12 cellular contexts compared by ENCODE assay signal in genomic region chr4:128573781-128574508, GRCh38.
DNase-seq lines count a peak whose midpoint lies in the region; ATAC-seq, FAIRE-seq and TF ChIP-seq lines count a peak whose summit lies in the region.
"Had no signal": no experiment of that assay in that cellular context is flagged by ENCODE, and none has a peak within 500 bp of the region (broad histone marks: within the 10 kb centered on the region; RNA-seq: fewer than 3 reads in every experiment).

No MANE protein-coding gene starts in this region.

- H3K36me3 ChIP-seq in liver (ENCODE audit: control insufficient read depth in 4 of 4, insufficient read depth in 3 of 4, low read depth in 1 of 4, low read length in 3 of 4) (no peaks in the 10 kb centered on the region), gastroesophageal sphincter (no peaks in the 10 kb centered on the region), neural progenitor cell (no peaks in the 10 kb centered on the region)
- H3K36me3 ChIP-seq: BLaER1 had no signal

- peak; percentile 92 for FAIRE-seq in A549 (lab: Jason Lieb, UNC)

- no peak overlapping the region for H3K4me3 ChIP-seq in A549
- no peak overlapping the region for H3K4me3 ChIP-seq in liver (ENCODE audit: low read depth in 1 of 3, low read length in 3 of 3)
- H3K4me3 ChIP-seq in gastroesophageal sphincter, result no peak overlapping the region
- no peak overlapping the region for H3K4me3 ChIP-seq in neural progenitor cell
- H3K4me3 ChIP-seq: BLaER1, SK-N-MC had no signal

- H3K27me3 Mint-ChIP-seq in neural progenitor cell (ENCODE audit: insufficient read depth, low read depth), result no peaks in the 10 kb centered on the region
- H3K27me3 Mint-ChIP-seq: central memory CD8-positive, alpha-beta T cell had no signal

- TF ChIP-seq POLR2A in A549 (IDR thresholded peaks at IDR 0.05; ENCODE audit: low read length), result no peak
- no peak for TF ChIP-seq POLR2A in gastroesophageal sphincter (IDR thresholded peaks at IDR 0.05)

- H3K9me3 ChIP-seq in A549, result 0 out of 3 replicates have a peak, but pooled peaks cover 2% of the 10 kb centered on the region
- no peaks in the 10 kb centered on the region for H3K9me3 ChIP-seq in liver (ENCODE audit: control insufficient read depth in 4 of 4, low read length in 3 of 4)
- no peaks in the 10 kb centered on the region for H3K9me3 ChIP-seq in gastroesophageal sphincter
- H3K9me3 ChIP-seq in neural progenitor cell (ENCODE audit: low read depth), result no peaks in the 10 kb centered on the region
- H3K9me3 ChIP-seq: BLaER1 had no signal

- no peak overlapping the region for H3K27ac Mint-ChIP-seq in neural progenitor cell

- H3K79me2 ChIP-seq in neural progenitor cell (ENCODE audit: low read depth), result no peaks in the 10 kb centered on the region

- TF ChIP-seq RAD21 in A549 (conservative IDR thresholded peaks at IDR 0.05 in 1 of 2, IDR thresholded peaks at IDR 0.05 in 1 of 2) (peak; percentile 23 to 62; a peak in 4 of 5 replicates), liver (IDR thresholded peaks at IDR 0.05) (peak; percentile 34 to 40)

- DNase-seq in A549 (ENCODE audit: low read depth in 1 of 2, low spot score in 1 of 2) (peak; percentile 83 to 96), HT1080 (ENCODE audit: low read depth) (peak; percentile 60), dermis blood vessel endothelial cell (peak; percentile 14), NCI-H146 treated with DMSO at 0.1 percent for 48 hours (lab: John Stamatoyannopoulos, UW; ENCODE audit: unreplicated experiment) (no peak), neural progenitor cell (ENCODE audit: low spot score) (no peak)
- DNase-seq: NCI-H2081 treated with DMSO at 0.1 percent for 48 hours had no signal

- no peak overlapping the region for H3K4me3 Mint-ChIP-seq in neural progenitor cell
- H3K4me3 Mint-ChIP-seq: central memory CD8-positive, alpha-beta T cell had no signal

- POLR2A ChIA-PET in A549 (lab: Yijun Ruan, JAX), result interaction anchor here (0.8 to 2.4 kb wide), 6 partner anchors 21 to 286 kb away, joined by 3 to 20 read pairs (median 4); partner anchors contain the start of genes JADE1 and PGRMC2

- TF ChIP-seq EP300 in A549 (IDR thresholded peaks at IDR 0.05), result peak; percentile 97; a peak in 4 of 5 replicates
- TF ChIP-seq EP300 in gastroesophageal sphincter (IDR thresholded peaks at IDR 0.05), result no peak

- CTCF ChIA-PET in A549 (lab: Yijun Ruan, JAX), result interaction anchor here (0.6 to 3.6 kb wide), 27 partner anchors 10 to 383 kb away, joined by 3 to 30 read pairs (median 5); partner anchors contain the start of gene JADE1

- no peak overlapping the region for H3K9ac ChIP-seq in liver (ENCODE audit: low read depth in 1 of 2, low read length in 2 of 2)
- H3K9ac ChIP-seq in neural progenitor cell, result no peak overlapping the region
- H3K9ac ChIP-seq: BLaER1 had no signal

- no peaks in the 10 kb centered on the region for H3K36me3 Mint-ChIP-seq in neural progenitor cell

- no peaks in the 10 kb centered on the region for H4K20me1 ChIP-seq in neural progenitor cell (ENCODE audit: low read depth)
- H4K20me1 ChIP-seq: BLaER1 had no signal

- H3K27me3 ChIP-seq in liver (ENCODE audit: control insufficient read depth in 4 of 4, insufficient read depth in 4 of 4, low read length in 3 of 4) (no peaks in the 10 kb centered on the region), gastroesophageal sphincter (no peaks in the 10 kb centered on the region), neural progenitor cell (no peaks in the 10 kb centered on the region)
- H3K27me3 ChIP-seq: BLaER1 had no signal

- H3K4me1 ChIP-seq in A549, result peaks cover 68% of the 10 kb centered on the region
- peaks cover 0 to 21% (median 3%) of the 10 kb centered on the region in 4 donors for H3K4me1 ChIP-seq in liver (ENCODE audit: control insufficient read depth in 4 of 4, insufficient read depth in 4 of 4, low read length in 3 of 4)
- peaks cover 7 to 44% (median 11%) of the 10 kb centered on the region in 3 donors for H3K4me1 ChIP-seq in gastroesophageal sphincter
- peaks cover 18% of the 10 kb centered on the region for H3K4me1 ChIP-seq in neural progenitor cell
- H3K4me1 ChIP-seq: BLaER1 had no signal

- no peak for TF ChIP-seq CTCF in A549 (IDR thresholded peaks at IDR 0.05)
- no peak for TF ChIP-seq CTCF in liver (IDR thresholded peaks at IDR 0.05; ENCODE audit: low read depth, low read length, missing input control)
- TF ChIP-seq CTCF in gastroesophageal sphincter (IDR thresholded peaks at IDR 0.05), result no peak
- no peak for TF ChIP-seq CTCF in neural progenitor cell (IDR thresholded peaks at IDR 0.05)

- peak overlapping the region; percentile 66 for H3K4me2 ChIP-seq in A549
- no peak overlapping the region for H3K4me2 ChIP-seq in neural progenitor cell
- H3K4me2 ChIP-seq: BLaER1 had no signal

- H2AFZ ChIP-seq in neural progenitor cell (replicated peaks), result no peak overlapping the region

- peaks cover 4% of the 10 kb centered on the region for H3F3A ChIP-seq in neural progenitor cell (ENCODE audit: low read depth)

- 1% methylated on average over 4 of the region's 4 CpGs for WGBS in A549 (ENCODE audit: missing lambda C conversion rate)
- WGBS in liver, result 34% methylated on average over 4 of the region's 4 CpGs
- 94% methylated on average over 4 of the region's 4 CpGs for WGBS in gastroesophageal sphincter (ENCODE audit: low coverage in 1 of 2), 2 donors

- no peaks in the 10 kb centered on the region for H3K9me3 Mint-ChIP-seq in neural progenitor cell
- H3K9me3 Mint-ChIP-seq: central memory CD8-positive, alpha-beta T cell had no signal

- peaks cover 15% of the 10 kb centered on the region for H3K4me1 Mint-ChIP-seq in neural progenitor cell
- H3K4me1 Mint-ChIP-seq: central memory CD8-positive, alpha-beta T cell had no signal

- H3K27ac ChIP-seq in A549 (peak overlapping the region; percentile 97 to 98), liver (ENCODE audit: low read depth in 1 of 2, low read length in 2 of 2) (peak overlapping the region in 1 of 2 donors; percentile 42), gastroesophageal sphincter (peak overlapping the region in 1 of 4 donors; percentile 40), neural progenitor cell (no peak overlapping the region)
- H3K27ac ChIP-seq: BLaER1, SK-N-MC had no signal

- ATAC-seq in A549, result peak; percentile 95
- no peak for ATAC-seq in gastroesophageal sphincter
- no peak for ATAC-seq in HG03139 (IDR thresholded peaks at IDR 0.05; ENCODE audit: unreplicated experiment)

TF ChIP-seq in A549, 52 proteins besides CTCF, POLR2A, EP300 and RAD21 (continues in another document):
- no peak for TF ChIP-seq ZNF302 (CRISPR knock-in tag; IDR thresholded peaks at IDR 0.05)
- TF ChIP-seq MYC (IDR thresholded peaks at IDR 0.05; ENCODE audit: borderline replicate concordance, low read length), result no peak
- TF ChIP-seq RCOR1 (IDR thresholded peaks at IDR 0.05; ENCODE audit: low read depth, low read length), result no peak
- TF ChIP-seq EHF (CRISPR knock-in tag; IDR thresholded peaks at IDR 0.05), result no peak
- no peak for TF ChIP-seq TFCP2L1 (CRISPR knock-in tag; IDR thresholded peaks at IDR 0.05)
- peak; percentile 30 for TF ChIP-seq MAFK (IDR thresholded peaks at IDR 0.05; ENCODE audit: partially characterized antibody)
- TF ChIP-seq RARB (CRISPR knock-in tag; IDR thresholded peaks at IDR 0.05), result no peak
- peak; percentile 90 to 95; a peak in 4 of 5 replicates for TF ChIP-seq JUN (IDR thresholded peaks at IDR 0.05)
- no peak for TF ChIP-seq KDM1A (IDR thresholded peaks at IDR 0.05; ENCODE audit: low read depth)
- TF ChIP-seq CBX8 (IDR thresholded peaks at IDR 0.05), result no peak
- no peak for TF ChIP-seq CHD2 (IDR thresholded peaks at IDR 0.05; ENCODE audit: low read length, partially characterized antibody)
- TF ChIP-seq FOSL2 (IDR thresholded peaks at IDR 0.05), result peak; percentile 79
- TF ChIP-seq FOSL2 (CRISPR knock-in tag; IDR thresholded peaks at IDR 0.05), result peak; percentile 94
- TF ChIP-seq HOXB13 (CRISPR knock-in tag; IDR thresholded peaks at IDR 0.05; ENCODE audit: low read depth), result no peak
- TF ChIP-seq CBX2 (IDR thresholded peaks at IDR 0.05; ENCODE audit: borderline replicate concordance, low read depth), result no peak

TF ChIP-seq in liver, 16 proteins besides CTCF, POLR2A, EP300 and RAD21 (continues in another document):
- TF ChIP-seq HNF4G (IDR thresholded peaks at IDR 0.05) (peak; percentile 54), GABPA (IDR thresholded peaks at IDR 0.05 in 1 of 2, conservative IDR thresholded peaks at IDR 0.05 in 1 of 2) (no peak), ZBTB33 (IDR thresholded peaks at IDR 0.05) (no peak), SP1 (IDR thresholded peaks at IDR 0.05) (peak; percentile 80), FOXA1 (IDR thresholded peaks at IDR 0.05) (peak; percentile 32), TAF1 (conservative IDR thresholded peaks at IDR 0.05) (no peak), NR2F2 (IDR thresholded peaks at IDR 0.05) (no peak), HNF4A (conservative IDR thresholded peaks at IDR 0.05) (peak; percentile 86 to 94), FOXA2 (IDR thresholded peaks at IDR 0.05) (peak; percentile 51), RXRA (IDR thresholded peaks at IDR 0.05) (peak; percentile 43 to 73)

Comparison
In these comparisons a context has a peak if more than half of its experiments do, and no peak if none do; other contexts are left out.
1. ATAC-seq: peak in A549 (2 of 2); none in gastroesophageal sphincter (single experiment) and HG03139 (single experiment).
2. DNase-seq: peak in A549 (2 of 2), HT1080 (single experiment) and dermis blood vessel endothelial cell (single experiment); none in NCI-H146 treated with DMSO at 0.1 percent for 48 hours (single experiment) and neural progenitor cell (single experiment).